9 cellular contexts compared by ENCODE assay signal in the genomic region with DNA sequence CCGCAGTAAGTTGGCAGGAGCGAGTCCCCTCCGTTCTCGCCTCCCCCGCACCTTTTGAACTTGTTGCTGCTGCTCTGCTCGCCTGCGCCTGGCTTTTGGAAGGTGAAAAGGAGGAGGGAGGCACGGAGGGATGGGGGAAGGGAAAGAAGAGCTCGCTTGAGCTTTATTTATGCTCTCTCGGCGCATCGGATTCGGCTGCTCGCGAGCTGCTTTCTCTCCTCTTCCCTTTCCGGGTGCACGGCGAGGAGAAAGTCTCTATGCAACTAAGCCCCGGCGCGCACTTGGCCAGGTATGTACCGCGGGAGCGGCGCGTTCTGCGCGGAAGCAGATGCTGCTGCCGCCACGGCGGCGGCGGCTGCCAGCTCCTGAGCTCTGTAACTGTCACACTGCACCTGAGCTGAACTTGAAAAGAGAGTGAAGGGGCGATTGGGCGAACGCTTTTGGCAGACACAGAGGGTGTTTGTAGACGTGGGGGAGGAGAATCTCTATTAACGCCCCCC. TPM values are rescaled to one million over a fixed set of nuclear protein-coding genes. Genes with fewer than 3 reads are reported as not detected.
DNase-seq lines count a peak whose midpoint lies in the region; ATAC-seq and TF ChIP-seq lines count a peak whose summit lies in the region.
"Had no signal": no experiment of that assay in that cellular context is flagged by ENCODE, and none has a peak within 500 bp of the region (broad histone marks: within the 10 kb centered on the region; RNA-seq: fewer than 3 reads in every experiment).

No MANE protein-coding gene starts in this region.

- no peaks in the 10 kb centered on the region for H3K9me2 ChIP-seq in Karpas-422 (replicated peaks; ENCODE audit: insufficient read depth, low read length)

- peak overlapping the region; percentile 72 for H3K4me3 Mint-ChIP-seq in activated CD4-positive, alpha-beta T cell treated with anti-CD3 and anti-CD28 coated beads, Interleukin-2, amount 10 ng/mL, durations not matched to agents 7 days and 5 days
- H3K4me3 Mint-ChIP-seq in stimulated activated memory B cell treated with anti-CD40 and anti-IgM and Interleukin-4, amounts not matched to agents 10 μg/mL and 1 μg/mL and 100 μg/mL, for 72 hours: peak overlapping the region; percentile 34

- H3K9me3 ChIP-seq in Karpas-422 (ENCODE audit: low read length): peaks cover 8% of the 10 kb centered on the region
- H3K9me3 ChIP-seq: adrenal gland had no signal

- H3K4me3 ChIP-seq in astrocyte of the spinal cord (ENCODE audit: low read depth, low read length) (peak overlapping the region; percentile 58), Karpas-422 (ENCODE audit: low read length) (no peak overlapping the region)

- POLR2A ChIA-PET in activated CD4-positive, alpha-beta T cell treated with anti-CD3 and anti-CD28 coated beads, Interleukin-2, amount 10 ng/mL, durations not matched to agents 7 days and 5 days (lab: Charles Lee): no interaction called here

- no peaks in the 10 kb centered on the region for H3K79me2 ChIP-seq in Karpas-422 (ENCODE audit: low read length)

- no peaks in the 10 kb centered on the region for H3K9me3 Mint-ChIP-seq in activated CD4-positive, alpha-beta T cell treated with anti-CD3 and anti-CD28 coated beads, Interleukin-2, amount 10 ng/mL, durations not matched to agents 7 days and 5 days
- H3K9me3 Mint-ChIP-seq in stimulated activated memory B cell treated with anti-CD40 and anti-IgM and Interleukin-4, amounts not matched to agents 10 μg/mL and 1 μg/mL and 100 μg/mL, for 72 hours: no peaks in the 10 kb centered on the region

- peaks cover 10% of the 10 kb centered on the region for H3K4me1 Mint-ChIP-seq in activated CD4-positive, alpha-beta T cell treated with anti-CD3 and anti-CD28 coated beads, Interleukin-2, amount 10 ng/mL, durations not matched to agents 7 days and 5 days
- peaks cover 11% of the 10 kb centered on the region for H3K4me1 Mint-ChIP-seq in stimulated activated memory B cell treated with anti-CD40 and anti-IgM and Interleukin-4, amounts not matched to agents 10 μg/mL and 1 μg/mL and 100 μg/mL, for 72 hours

- peak; percentile 7 for DNase-seq in activated CD4-positive, alpha-beta T cell treated with anti-CD3 and anti-CD28 coated beads, Interleukin-2, amount 10 ng/mL, durations not matched to agents 7 days and 5 days
- no peak for DNase-seq in activated CD4-positive, alpha-beta T cell treated with anti-CD3 and anti-CD28 coated beads, Interleukin-2, amount 50 U/mL, for 4 hours
- DNase-seq in NCI-H1930 (lab: John Stamatoyannopoulos, UW): peak; percentile 35 to 42
- DNase-seq in astrocyte of the spinal cord (ENCODE audit: low read depth, low spot score): peak; percentile 16
- DNase-seq in iPS-NIHi11 (ENCODE audit: low spot score): peak; percentile 42
- DNase-seq in Karpas-422: no peak

- no peak overlapping the region for H3K4me2 ChIP-seq in Karpas-422 (ENCODE audit: low read depth, low read length, poor library complexity, severe bottlenecking)

- H3K36me3 Mint-ChIP-seq in activated CD4-positive, alpha-beta T cell treated with anti-CD3 and anti-CD28 coated beads, Interleukin-2, amount 10 ng/mL, durations not matched to agents 7 days and 5 days (ENCODE audit: low read depth): no peaks in the 10 kb centered on the region
- H3K36me3 Mint-ChIP-seq in stimulated activated memory B cell treated with anti-CD40 and anti-IgM and Interleukin-4, amounts not matched to agents 10 μg/mL and 1 μg/mL and 100 μg/mL, for 72 hours: no peaks in the 10 kb centered on the region

- ATAC-seq in HG02678 (IDR thresholded peaks at IDR 0.05; ENCODE audit: unreplicated experiment): peak; percentile 65
- no peak for ATAC-seq in stimulated activated memory B cell treated with anti-CD40 and anti-IgM and Interleukin-4, amounts not matched to agents 10 μg/mL and 1 μg/mL and 100 μg/mL, for 72 hours

- H3K27me3 ChIP-seq in Karpas-422 (ENCODE audit: low read length): no peaks in the 10 kb centered on the region

- no peaks in the 10 kb centered on the region for H4K20me1 ChIP-seq in Karpas-422 (ENCODE audit: insufficient read depth, low read depth, low read length)

- no peaks in the 10 kb centered on the region for H3K36me3 ChIP-seq in Karpas-422 (ENCODE audit: insufficient read depth, low read length)
- H3K36me3 ChIP-seq: adrenal gland had no signal

- CTCF ChIA-PET in activated CD4-positive, alpha-beta T cell treated with anti-CD3 and anti-CD28 coated beads, Interleukin-2, amount 10 ng/mL, durations not matched to agents 7 days and 5 days (lab: Charles Lee): interaction anchor here (0.6 kb wide), 1 partner anchor 104 kb away, joined by 3 read pairs; no protein-coding TSS in a partner anchor

- H3K4me1 ChIP-seq in Karpas-422 (ENCODE audit: low read length): no peaks in the 10 kb centered on the region

- peaks cover 25% of the 10 kb centered on the region for H3K27me3 Mint-ChIP-seq in activated CD4-positive, alpha-beta T cell treated with anti-CD3 and anti-CD28 coated beads, Interleukin-2, amount 10 ng/mL, durations not matched to agents 7 days and 5 days
- peaks cover 33% of the 10 kb centered on the region for H3K27me3 Mint-ChIP-seq in stimulated activated memory B cell treated with anti-CD40 and anti-IgM and Interleukin-4, amounts not matched to agents 10 μg/mL and 1 μg/mL and 100 μg/mL, for 72 hours

- no peak for TF ChIP-seq CTCF in astrocyte of the spinal cord (IDR thresholded peaks at IDR 0.05; ENCODE audit: low read depth, low read length)

- in situ Hi-C loops in astrocyte of the spinal cord (cut with HindIII; ENCODE audit: low sequenced_read_pairs): no loop called here

- H3K27ac ChIP-seq in Karpas-422 (ENCODE audit: low read length): no peak overlapping the region
- H3K27ac ChIP-seq: adrenal gland had no signal

- H2AFZ ChIP-seq in Karpas-422 (ENCODE audit: low read length): no peak overlapping the region

- no peak overlapping the region for H3K27ac Mint-ChIP-seq in activated CD4-positive, alpha-beta T cell treated with anti-CD3 and anti-CD28 coated beads, Interleukin-2, amount 10 ng/mL, durations not matched to agents 7 days and 5 days
- H3K27ac Mint-ChIP-seq in stimulated activated memory B cell treated with anti-CD40 and anti-IgM and Interleukin-4, amounts not matched to agents 10 μg/mL and 1 μg/mL and 100 μg/mL, for 72 hours: no peak overlapping the region

- no peak overlapping the region for H3K9ac ChIP-seq in Karpas-422 (ENCODE audit: low read length)

RNA-seq across cellular contexts. Expression of gene KCND2, which starts 0.6 kb away (rescaled TPM):
- total RNA-seq in activated CD4-positive, alpha-beta T cell treated with anti-CD3 and anti-CD28 coated beads, Interleukin-2, amount 10 ng/mL, durations not matched to agents 7 days and 5 days: not detected
- not detected in 2 replicates for total RNA-seq in Karpas-422 (2014; rRNA removed; shearing (Covaris generic); ENCODE audit: low replicate concordance)

Comparison
In these comparisons a context has a peak if more than half of its experiments do, and no peak if none do; other contexts are left out.
1. DNase-seq: peak in activated CD4-positive, alpha-beta T cell treated with anti-CD3 and anti-CD28 coated beads, Interleukin-2, amount 10 ng/mL, durations not matched to agents 7 days and 5 days (single experiment), NCI-H1930 (2 of 2), astrocyte of the spinal cord (single experiment) and iPS-NIHi11 (single experiment); none in activated CD4-positive, alpha-beta T cell treated with anti-CD3 and anti-CD28 coated beads, Interleukin-2, amount 50 U/mL, for 4 hours (0 of 2) and Karpas-422 (single experiment).